7 cellular contexts compared by ENCODE assay signal in genomic region chr7:44639701-44640321, GRCh38. TPM values are rescaled to one million over a fixed set of nuclear protein-coding genes. Genes with fewer than 3 reads are reported as not detected.
A peak's percentile ranks its signal among the peaks of the same experiment; 100 is the strongest.
DNase-seq lines count a peak whose midpoint lies in the region; ATAC-seq and TF ChIP-seq lines count a peak whose summit lies in the region.

No MANE protein-coding gene starts in this region.

- H3K4me1 ChIP-seq in left lung (peaks cover 45 to 69% of the 10 kb centered on the region in 2 donors), subcutaneous abdominal adipose tissue (ENCODE audit: control insufficient read depth in 5 of 5, insufficient read depth in 5 of 5, low read length in 5 of 5) (peaks cover 14 to 50% (median 34%) of the 10 kb centered on the region in 5 donors)

- peak overlapping the region in 4 of 5 donors; percentile 12 to 63 (median 25) for H3K9ac ChIP-seq in subcutaneous abdominal adipose tissue (ENCODE audit: low read length in 5 of 5)

- H3K4me3 ChIP-seq in left lung (no peak overlapping the region), subcutaneous abdominal adipose tissue (ENCODE audit: low read depth in 1 of 5, low read length in 5 of 5) (peak overlapping the region in 3 of 5 donors; percentile 22 to 29 (median 25))

- intact Hi-C loops in left lung (cut with DNase I): no loop called here

- H3K27ac ChIP-seq in left lung (peak overlapping the region; percentile 84 to 94), subcutaneous abdominal adipose tissue (ENCODE audit: low read depth, low read length) (peak overlapping the region; percentile 86)

- TF ChIP-seq CTCF in left lung (IDR thresholded peaks at IDR 0.05): no peak

- ATAC-seq in left lung: peak; percentile 63
- no peak for ATAC-seq in GM18502 (IDR thresholded peaks at IDR 0.05; ENCODE audit: poor library complexity, unreplicated experiment)
- no peak for ATAC-seq in HG03469 (IDR thresholded peaks at IDR 0.05; ENCODE audit: unreplicated experiment)

- peak; percentile 39 for DNase-seq in GM04503 (ENCODE audit: low read depth)
- peak; percentile 98 for DNase-seq in NCI-H226
- peak; percentile 76 for DNase-seq in cerebellar cortex (ENCODE audit: low spot score)
- DNase-seq in left lung: peak in 1 of 2 donors; percentile 58

- H3K36me3 ChIP-seq in left lung: peaks cover 0 to under 1% of the 10 kb centered on the region in 2 donors
- peaks cover 0 to 3% (median 0%) of the 10 kb centered on the region in 5 donors for H3K36me3 ChIP-seq in subcutaneous abdominal adipose tissue (ENCODE audit: control insufficient read depth in 5 of 5, insufficient read depth in 5 of 5, low read length in 5 of 5)

- no peaks in the 10 kb centered on the region for H3K27me3 ChIP-seq in left lung
- no peaks in the 10 kb centered on the region for H3K27me3 ChIP-seq in subcutaneous abdominal adipose tissue (ENCODE audit: control insufficient read depth in 5 of 5, insufficient read depth in 4 of 5, low read length in 5 of 5)

- H3K9me3 ChIP-seq in left lung (no peaks in the 10 kb centered on the region), subcutaneous abdominal adipose tissue (ENCODE audit: control insufficient read depth in 5 of 5, low read length in 5 of 5) (no peaks in the 10 kb centered on the region)

RNA-seq across cellular contexts. Expression of gene OGDH, which starts 33.4 kb away (rescaled TPM):
- 100 to 1,000 TPM; 159 to 184 TPM for total RNA-seq in left lung

RNA-seq across cellular contexts. Expression of gene TMED4, which starts 57.8 kb away (rescaled TPM):
- 10 to 100 TPM; 69.6 to 84.7 TPM for total RNA-seq in left lung

Comparison
In these comparisons a context has a peak if more than half of its experiments do, and no peak if none do; other contexts are left out.
1. H3K4me3 ChIP-seq: peak in subcutaneous abdominal adipose tissue (3 of 5); none in left lung (0 of 2).